1 cellular context compared by ENCODE assay signal in genomic region chr2:133139847-133140533, GRCh38.
A peak's percentile ranks its signal among the peaks of the same experiment; 100 is the strongest.
TF ChIP-seq lines count a peak whose summit lies in the region.

No MANE protein-coding gene starts in this region.

TF ChIP-seq in H1, 55 proteins besides CTCF, POLR2A, EP300 and RAD21 (continued from another document):
- TF ChIP-seq TBP (IDR thresholded peaks at IDR 0.05; ENCODE audit: low read depth, low read length) (no peak), NRF1 (IDR thresholded peaks at IDR 0.05; ENCODE audit: low read depth, low read length) (no peak), RFX5 (IDR thresholded peaks at IDR 0.05; ENCODE audit: borderline replicate concordance, low read depth, low read length) (no peak), CHD1 (IDR thresholded peaks at IDR 0.05; ENCODE audit: low read depth, low read length) (no peak), GABPA (IDR thresholded peaks at IDR 0.05; ENCODE audit: borderline replicate concordance, insufficient read depth, low read length) (no peak), RXRA (IDR thresholded peaks at IDR 0.05; ENCODE audit: insufficient read depth, low read depth, low read length) (no peak), TAF7 (optimal IDR thresholded peaks at IDR 0.05; ENCODE audit: borderline replicate concordance, low read depth, low read length) (no peak), CHD7 (IDR thresholded peaks at IDR 0.05; ENCODE audit: insufficient replicate concordance, low read length) (peak; percentile 96), CBX8 (IDR thresholded peaks at IDR 0.05; ENCODE audit: borderline replicate concordance, low read depth, low read length) (no peak), HDAC2 (IDR thresholded peaks at IDR 0.05; ENCODE audit: borderline replicate concordance in 1 of 2, low read depth in 2 of 2, low read length in 2 of 2) (0 out of 4 replicates have a peak, but pooled peaks of 1 of the 2 experiments have one; percentile 52), BCL11A (IDR thresholded peaks at IDR 0.05; ENCODE audit: low read depth in 2 of 2, low read length in 2 of 2) (peak in 1 of 2 experiments; percentile 77), JUND (IDR thresholded peaks at IDR 0.05; ENCODE audit: low read length) (peak; percentile 94), KDM5A (IDR thresholded peaks at IDR 0.05; ENCODE audit: low read length) (no peak), POU5F1 (IDR thresholded peaks at IDR 0.05; ENCODE audit: low read depth, low read length) (peak; percentile 81; the same call in 1 of the 2 replicates), CBX5 (IDR thresholded peaks at IDR 0.05; ENCODE audit: low read depth, low read length) (no peak), SP2 (IDR thresholded peaks at IDR 0.05; ENCODE audit: low read length) (no peak), CHD2 (IDR thresholded peaks at IDR 0.05; ENCODE audit: low read length) (no peak), CREB1 (IDR thresholded peaks at IDR 0.05) (no peak), BACH1 (IDR thresholded peaks at IDR 0.05; ENCODE audit: low read length) (no peak), MAFK (IDR thresholded peaks at IDR 0.05; ENCODE audit: low read depth, low read length) (no peak), SIX5 (IDR thresholded peaks at IDR 0.05; ENCODE audit: low read depth, low read length) (no peak), KDM1A (IDR thresholded peaks at IDR 0.05; ENCODE audit: borderline replicate concordance, low read length) (no peak), TEAD4 (IDR thresholded peaks at IDR 0.05; ENCODE audit: low read depth, low read length) (no peak), CEBPB (IDR thresholded peaks at IDR 0.05; ENCODE audit: low read depth, low read length) (no peak), SAP30 (IDR thresholded peaks at IDR 0.05; ENCODE audit: insufficient read depth, insufficient replicate concordance, low read length) (no peak), NANOG (IDR thresholded peaks at IDR 0.05; ENCODE audit: insufficient read depth, low read depth, low read length, poor library complexity, severe bottlenecking) (peak; percentile 93), CTBP2 (IDR thresholded peaks at IDR 0.05; ENCODE audit: borderline replicate concordance, insufficient read depth, insufficient read length, low read length) (no peak), YY1 (IDR thresholded peaks at IDR 0.05; ENCODE audit: low read depth, low read length) (no peak)
